Comparison of ENCODE assay signal across 8 cellular contexts in the genomic region with DNA sequence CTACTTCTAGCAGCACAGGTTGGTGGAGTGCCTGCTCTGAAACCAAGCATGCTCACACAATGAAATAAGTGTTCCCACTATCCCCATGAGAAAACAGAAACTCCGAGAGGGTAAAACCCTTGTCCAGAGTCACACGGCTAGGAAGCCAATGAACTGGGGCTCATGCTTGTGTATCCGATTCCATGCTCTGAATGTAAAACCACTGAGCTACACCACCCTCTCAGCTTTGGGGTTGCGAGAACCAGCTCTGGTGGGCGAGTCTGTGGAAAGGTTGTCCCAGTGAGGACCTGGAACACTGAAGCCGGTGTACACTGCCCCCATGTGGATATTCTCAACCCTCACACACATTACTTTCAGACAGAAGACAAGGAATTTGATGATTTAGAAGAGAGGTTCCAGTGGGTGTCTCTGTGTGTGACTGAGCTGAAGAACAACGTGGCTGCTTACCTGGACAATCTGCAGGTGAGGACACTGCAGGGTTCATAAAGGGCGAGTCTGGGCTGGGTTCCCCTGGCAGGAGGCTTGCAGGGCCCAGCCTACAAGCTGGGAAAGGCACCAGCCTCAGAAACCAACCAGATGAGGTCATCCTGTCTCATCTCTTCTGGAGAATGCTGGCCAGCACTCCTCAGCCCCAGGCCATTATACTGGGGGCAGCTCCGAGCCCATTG. TPM values are rescaled to one million over a fixed set of nuclear protein-coding genes. Genes with fewer than 3 reads are reported as not detected.
DNase-seq lines count a peak whose midpoint lies in the region; ATAC-seq and TF ChIP-seq lines count a peak whose summit lies in the region.

No MANE protein-coding gene starts in this region.

- peaks cover 0 to 75% of the 10 kb centered on the region in 2 donors for H3K36me3 ChIP-seq in psoas muscle (ENCODE audit: insufficient read depth in 1 of 2, low read depth in 1 of 2)

- in situ Hi-C loops in G401 (cut with HindIII; ENCODE audit: low sequenced_read_pairs) = no loop called here

- H3K36me3 Mint-ChIP-seq in activated naive CD4-positive, alpha-beta T cell treated with anti-CD3 and anti-CD28 coated beads, Interleukin-2, amount 50 U/mL, for 72 hours = no peaks in the 10 kb centered on the region

- no peaks in the 10 kb centered on the region for H3K27me3 ChIP-seq in psoas muscle (ENCODE audit: insufficient read depth in 3 of 3, low read length in 2 of 3)

- peak; percentile 25 to 35 for ATAC-seq in activated naive CD4-positive, alpha-beta T cell treated with anti-CD3 and anti-CD28 coated beads, Interleukin-2, amount 50 U/mL, for 72 hours
- ATAC-seq in psoas muscle = peak; percentile 69 to 86 (median 79)

- H3K9me3 ChIP-seq in psoas muscle = no peaks in the 10 kb centered on the region

- WGBS in psoas muscle, 3 donors = 33 to 54% (median 39%) methylated on average over 9 of the region's 9 CpGs

- peak overlapping the region; percentile 14 for H3K27ac ChIP-seq in psoas muscle

- no peak overlapping the region for H3K27ac Mint-ChIP-seq in activated naive CD4-positive, alpha-beta T cell treated with anti-CD3 and anti-CD28 coated beads, Interleukin-2, amount 50 U/mL, for 72 hours

- intact Hi-C loops in psoas muscle (cut with DNase I) = loop anchor here in 1 of 2 donors (5.0 kb wide), 1 partner anchor 176 kb away; no protein-coding TSS in a partner anchor

- H3K9me3 Mint-ChIP-seq in activated naive CD4-positive, alpha-beta T cell treated with anti-CD3 and anti-CD28 coated beads, Interleukin-2, amount 50 U/mL, for 72 hours = no peaks in the 10 kb centered on the region

- DNase-seq in A172 (ENCODE audit: low spot score) = peak; percentile 81
- DNase-seq in G401 (ENCODE audit: low spot score) = peak; percentile 91
- DNase-seq in HFF-Myc (ENCODE audit: extremely low read depth, low read depth) = no peak
- peak; percentile 46 for DNase-seq in NCI-H2227 treated with DMSO at 0.1 percent for 48 hours (lab: John Stamatoyannopoulos, UW)
- DNase-seq in activated naive CD4-positive, alpha-beta T cell treated with anti-CD3 and anti-CD28 coated beads, Interleukin-2, amount 50 U/mL, for 72 hours (ENCODE audit: low spot score in 2 of 2) = peak in 1 of 2 donors; percentile 18
- DNase-seq in glomerular visceral epithelial cell (ENCODE audit: extremely low spot score) = peak; percentile 83
- peak in 1 of 2 donors; percentile 69 for DNase-seq in psoas muscle
- no peak for DNase-seq in OCI-M2 (lab: John Stamatoyannopoulos, UW; ENCODE audit: unreplicated experiment)

- no peak overlapping the region for H3K4me3 ChIP-seq in HFF-Myc (replicated peaks; ENCODE audit: low read depth, low read length)
- no peak overlapping the region for H3K4me3 ChIP-seq in psoas muscle

- TF ChIP-seq CTCF in HFF-Myc (IDR thresholded peaks at IDR 0.05; ENCODE audit: low read depth, low read length, missing control alignments) (peak; percentile 73), psoas muscle (IDR thresholded peaks at IDR 0.05) (peak; percentile 69)

- peaks cover 24% of the 10 kb centered on the region for H3K4me1 ChIP-seq in psoas muscle

RNA-seq across cellular contexts. Expression of a gene that starts 37.4 kb away (rescaled TPM):
- 0.69 and 1.6 TPM in 2 replicates for total RNA-seq in A172 (2014; rRNA removed; shearing (Covaris generic))
- not detected in 2 replicates for total RNA-seq in G401 (2014; rRNA removed; shearing (Covaris generic))
- 1 to 10 TPM in 1 of 2 donors, under 1 TPM in 1; 0.41 to 1.8 TPM for total RNA-seq in activated naive CD4-positive, alpha-beta T cell treated with anti-CD3 and anti-CD28 coated beads, Interleukin-2, amount 50 U/mL, for 72 hours
- total RNA-seq in psoas muscle = 10 to 100 TPM in 3 of 4 donors, 1 to 10 TPM in 1; 9.0 to 29.3 (median 18.7) TPM
- polyA plus RNA-seq in psoas muscle = 10 to 100 TPM in 2 of 3 donors, 1 to 10 TPM in 1; 2.3 to 13.4 (median 13.0) TPM

Comparison
In these comparisons a context has a peak if more than half of its experiments do, and no peak if none do; other contexts are left out.
1. DNase-seq: peak in A172 (single experiment), G401 (single experiment), NCI-H2227 treated with DMSO at 0.1 percent for 48 hours (single experiment) and glomerular visceral epithelial cell (single experiment); none in HFF-Myc (single experiment) and OCI-M2 (single experiment).